28 cellular contexts compared by ENCODE assay signal in the genomic region with DNA sequence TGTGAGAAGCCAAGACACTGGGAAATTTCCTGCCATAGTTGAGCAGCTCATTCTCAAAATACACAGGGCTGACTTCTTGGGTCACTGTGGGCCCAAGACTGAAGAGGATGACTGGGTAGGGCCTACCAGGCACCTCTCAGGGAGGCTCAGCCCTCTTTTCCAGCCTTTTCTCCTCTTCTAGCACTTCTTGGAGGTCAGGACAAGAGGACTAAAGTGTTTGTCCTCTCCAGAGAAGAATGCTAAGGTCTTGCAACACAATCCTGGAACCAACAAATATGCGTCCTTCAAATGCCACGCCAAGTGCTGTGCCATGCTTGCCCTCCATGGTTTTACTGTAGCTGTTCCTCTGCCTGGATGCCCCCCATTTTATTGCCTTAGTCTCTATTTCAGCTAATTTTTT. TPM values are rescaled to one million over a fixed set of nuclear protein-coding genes. Genes with fewer than 3 reads are reported as not detected.
"Had no signal": no experiment of that assay in that cellular context is flagged by ENCODE, and none has a peak within 500 bp of the region (broad histone marks: within the 10 kb centered on the region; RNA-seq: fewer than 3 reads in every experiment).

No MANE protein-coding gene starts in this region.

- H3K4me3 ChIP-seq: colonic mucosa, gastrocnemius medialis, ovary, psoas muscle, skin epidermis, spleen, testis, tibial artery, vagina had no signal

- H3K27me3 ChIP-seq: ovary, testis, vagina had no signal

- H3K27ac Mint-ChIP-seq: effector memory CD8-positive, alpha-beta T cell; naive thymus-derived CD8-positive, alpha-beta T cell; stimulated activated memory B cell treated with anti-CD40 and anti-IgM and Interleukin-4, amounts not matched to agents 10 μg/mL and 1 μg/mL and 100 μg/mL, for 72 hours had no signal

- H3K4me1 Mint-ChIP-seq: central memory CD8-positive, alpha-beta T cell had no signal

- H3K36me3 ChIP-seq: colonic mucosa, gastrocnemius medialis, ovary, spleen, tibial artery, vagina had no signal

- H3K9me3 ChIP-seq: colonic mucosa, gastrocnemius medialis, ovary, psoas muscle, spleen, testis, tibial artery, vagina had no signal

- H3K4me1 ChIP-seq: gastrocnemius medialis, psoas muscle, testis had no signal

- DNase-seq: colonic mucosa; dermis blood vessel endothelial cell; effector memory CD8-positive, alpha-beta T cell; gastrocnemius medialis; head of caudate nucleus; kidney; mesendoderm; naive thymus-derived CD8-positive, alpha-beta T cell; occipital lobe; ovary; posterior cingulate gyrus; psoas muscle; right cardiac atrium; spleen; stimulated activated CD4-positive, alpha-beta T cell treated with anti-CD3 and anti-CD28 coated beads, Interleukin-4, amount 100 ng/mL, for 4 hours; stimulated activated naive CD8-positive, alpha-beta T cell treated with anti-CD3 and anti-CD28 coated beads, Interleukin-15, Interleukin-2, amounts not matched to agents 100 U/mL and 50 U/mL, for 24 hours; substantia nigra; testis; tibial artery had no signal

- H3K27ac ChIP-seq: colonic mucosa, gastrocnemius medialis, ovary, psoas muscle, skin epidermis, spleen, testis, tibial artery, vagina had no signal

- H3K36me3 Mint-ChIP-seq: stimulated activated memory B cell treated with anti-CD40 and anti-IgM and Interleukin-4, amounts not matched to agents 10 μg/mL and 1 μg/mL and 100 μg/mL, for 72 hours had no signal

- H3K4me3 Mint-ChIP-seq: central memory CD8-positive, alpha-beta T cell; effector memory CD8-positive, alpha-beta T cell; naive thymus-derived CD8-positive, alpha-beta T cell; stimulated activated memory B cell treated with anti-CD40 and anti-IgM and Interleukin-4, amounts not matched to agents 10 μg/mL and 1 μg/mL and 100 μg/mL, for 72 hours had no signal

- H3K9me3 Mint-ChIP-seq: central memory CD8-positive, alpha-beta T cell; effector memory CD8-positive, alpha-beta T cell; naive thymus-derived CD8-positive, alpha-beta T cell; stimulated activated memory B cell treated with anti-CD40 and anti-IgM and Interleukin-4, amounts not matched to agents 10 μg/mL and 1 μg/mL and 100 μg/mL, for 72 hours had no signal

- ATAC-seq: effector memory CD8-positive, alpha-beta T cell; gastrocnemius medialis; naive thymus-derived CD8-positive, alpha-beta T cell; psoas muscle; right cardiac atrium; stimulated activated memory B cell treated with anti-CD40 and anti-IgM and Interleukin-4, amounts not matched to agents 10 μg/mL and 1 μg/mL and 100 μg/mL, for 72 hours; stimulated activated naive CD8-positive, alpha-beta T cell treated with anti-CD3 and anti-CD28 coated beads, Interleukin-15, Interleukin-2, amounts not matched to agents 100 U/mL and 50 U/mL, for 24 hours had no signal

RNA-seq across cellular contexts. Expression of gene LRRN4, which starts 3.3 kb away (rescaled TPM):
- total RNA-seq: chondrocyte; colonic mucosa; fibroblast of villous mesenchyme; gastrocnemius medialis; lung microvascular endothelial cell; myocyte; naive thymus-derived CD8-positive, alpha-beta T cell; occipital lobe; ureter; vagina had no signal
- polyA plus RNA-seq: naive thymus-derived CD8-positive, alpha-beta T cell; spleen had no signal
